In the genomic region with DNA sequence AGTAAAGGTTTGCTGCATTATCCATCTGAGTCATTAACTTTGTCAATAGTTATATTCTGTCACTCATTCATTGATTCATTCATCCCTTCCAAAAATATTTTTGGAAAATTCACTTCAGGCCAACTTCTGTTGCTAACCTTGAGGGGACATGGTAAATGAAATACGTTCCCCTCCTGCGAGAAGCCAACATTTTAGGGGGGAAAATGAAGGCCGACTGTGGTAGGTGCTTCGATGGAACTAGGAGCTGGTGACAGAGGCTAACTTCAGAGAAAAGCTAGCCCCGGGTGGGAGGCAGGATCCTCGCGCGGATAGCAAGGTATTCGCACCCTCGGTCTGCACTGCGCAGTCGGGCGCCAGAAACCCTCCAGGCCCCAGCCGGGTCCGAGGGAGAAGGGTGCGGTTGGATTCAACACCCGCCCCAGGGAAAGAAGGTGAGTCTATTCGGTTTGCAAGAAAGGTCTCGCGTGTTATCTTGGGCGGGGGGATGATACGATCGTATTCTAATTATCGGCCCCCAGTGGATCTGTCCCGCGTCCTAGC, we compare ENCODE assay signal across 8 cellular contexts. TPM values are rescaled to one million over a fixed set of nuclear protein-coding genes. Genes with fewer than 3 reads are reported as not detected.
A peak's percentile ranks its signal among the peaks of the same experiment; 100 is the strongest.
DNase-seq lines count a peak whose midpoint lies in the region; ATAC-seq and TF ChIP-seq lines count a peak whose summit lies in the region.

No MANE protein-coding gene starts in this region.

- H3K9ac ChIP-seq in NT2/D1 (ENCODE audit: insufficient read length, low read depth) (peak overlapping the region; percentile 98), endodermal cell (ENCODE audit: extremely low read depth, low read length, poor library complexity, severe bottlenecking) (peak overlapping the region; percentile 67)

- H3K4me3 ChIP-seq in H7 (ENCODE audit: insufficient read depth, low read depth, low read length), result peak overlapping the region; percentile 74
- peak overlapping the region; percentile 94 for H3K4me3 ChIP-seq in NT2/D1 (ENCODE audit: insufficient read length, low read depth)
- H3K4me3 ChIP-seq in endodermal cell (ENCODE audit: low read length), result peak overlapping the region; percentile 97

- WGBS in endodermal cell (ENCODE audit: insufficient coverage in 1 of 2, insufficient read length in 1 of 2), 2 experiments, result 37 to 42% methylated on average over 19 to 26 of the region's 26 CpGs

- TF ChIP-seq CTCF in endodermal cell (conservative IDR thresholded peaks at IDR 0.05), result no peak

- peak overlapping the region; percentile 86 for H3K4me3 Mint-ChIP-seq in endodermal cell
- H3K4me3 Mint-ChIP-seq in natural killer cell treated with Interleukin-12 subunit alpha and Interleukin-12 subunit beta and Interleukin-15 and Interleukin-18, amount 100 ng/mL, for 72 hours, result peak overlapping the region; percentile 98

- H3K4me1 ChIP-seq in NT2/D1 (ENCODE audit: insufficient read depth, insufficient read length) (no peaks in the 10 kb centered on the region), endodermal cell (ENCODE audit: control insufficient read depth, insufficient read depth, low read length) (no peaks in the 10 kb centered on the region)

- peaks cover 10% of the 10 kb centered on the region for H3K4me1 Mint-ChIP-seq in endodermal cell
- peaks cover 23 to 26% of the 10 kb centered on the region in 2 donors for H3K4me1 Mint-ChIP-seq in natural killer cell treated with Interleukin-12 subunit alpha and Interleukin-12 subunit beta and Interleukin-15 and Interleukin-18, amount 100 ng/mL, for 72 hours (ENCODE audit: low read depth in 2 of 2)

- DNase-seq in GM03348 (ENCODE audit: low spot score), result peak; percentile 38
- DNase-seq in H7, result peak; percentile 50
- no peak for DNase-seq in NT2/D1 (ENCODE audit: low read depth, low spot score)
- no peak for DNase-seq in endodermal cell
- DNase-seq in natural killer cell treated with Interleukin-12 subunit alpha and Interleukin-12 subunit beta and Interleukin-15 and Interleukin-18, amount 100 ng/mL, for 72 hours (ENCODE audit: low spot score), result no peak
- no peak for DNase-seq in SW480 (ENCODE audit: low spot score)
- DNase-seq in Kasumi-1 (lab: John Stamatoyannopoulos, UW), result no peak

- H3K27me3 ChIP-seq in H7 (ENCODE audit: control insufficient read depth, insufficient read depth, low read length), result peaks cover 2% of the 10 kb centered on the region; the same call in 1 of the 2 replicates
- H3K27me3 ChIP-seq in NT2/D1 (ENCODE audit: insufficient read depth, insufficient read length), result peaks cover 6% of the 10 kb centered on the region
- H3K27me3 ChIP-seq in endodermal cell (ENCODE audit: control insufficient read depth, insufficient read depth, low read length, poor library complexity, severe bottlenecking), result no peaks in the 10 kb centered on the region

- peaks cover 2% of the 10 kb centered on the region for H3K27me3 Mint-ChIP-seq in endodermal cell (ENCODE audit: insufficient read depth)
- H3K27me3 Mint-ChIP-seq in natural killer cell treated with Interleukin-12 subunit alpha and Interleukin-12 subunit beta and Interleukin-15 and Interleukin-18, amount 100 ng/mL, for 72 hours, result peaks cover 8 to 11% of the 10 kb centered on the region in 2 donors

- no peaks in the 10 kb centered on the region for H3K36me3 Mint-ChIP-seq in endodermal cell (ENCODE audit: low read depth)
- no peaks in the 10 kb centered on the region for H3K36me3 Mint-ChIP-seq in natural killer cell treated with Interleukin-12 subunit alpha and Interleukin-12 subunit beta and Interleukin-15 and Interleukin-18, amount 100 ng/mL, for 72 hours

- ATAC-seq in natural killer cell treated with Interleukin-12 subunit alpha and Interleukin-12 subunit beta and Interleukin-15 and Interleukin-18, amount 100 ng/mL, for 72 hours, result no peak
- no peak for ATAC-seq in HG03378 (IDR thresholded peaks at IDR 0.05; ENCODE audit: unreplicated experiment)

- H3K27ac Mint-ChIP-seq in endodermal cell, result peak overlapping the region; percentile 95
- H3K27ac Mint-ChIP-seq in natural killer cell treated with Interleukin-12 subunit alpha and Interleukin-12 subunit beta and Interleukin-15 and Interleukin-18, amount 100 ng/mL, for 72 hours, result peak overlapping the region; percentile 85 to 92

- H3K9me3 ChIP-seq in NT2/D1 (ENCODE audit: insufficient read depth, low read length) (no peaks in the 10 kb centered on the region), endodermal cell (ENCODE audit: control insufficient read depth, low read length) (peaks cover 43% of the 10 kb centered on the region)

- H3K36me3 ChIP-seq in H7 (replicated peaks; ENCODE audit: control insufficient read depth, insufficient read depth, low read length) (no peaks in the 10 kb centered on the region), NT2/D1 (ENCODE audit: insufficient read depth, insufficient read length, low read length) (peaks cover 11% of the 10 kb centered on the region), endodermal cell (ENCODE audit: control insufficient read depth, insufficient read depth, low read length) (no peaks in the 10 kb centered on the region)

- H3K9me3 Mint-ChIP-seq in endodermal cell, result peaks cover 37% of the 10 kb centered on the region
- H3K9me3 Mint-ChIP-seq in natural killer cell treated with Interleukin-12 subunit alpha and Interleukin-12 subunit beta and Interleukin-15 and Interleukin-18, amount 100 ng/mL, for 72 hours, result peaks cover 3% of the 10 kb centered on the region

- peak overlapping the region; percentile 56 for H3K27ac ChIP-seq in endodermal cell (ENCODE audit: low read depth, low read length)

RNA-seq across cellular contexts. Expression of gene RRP15, which starts 0.6 kb away (rescaled TPM):
- total RNA-seq in H7 (2014; rRNA removed; shearing (Covaris generic)), result 15.5 and 18.6 TPM in 2 replicates
- total RNA-seq in endodermal cell, result 10 to 100 TPM; 24.9 to 27.3 TPM
- polyA plus RNA-seq in endodermal cell (2013, experiment 1 of 2), result 16.4 TPM
- polyA plus RNA-seq in endodermal cell (2013, experiment 2 of 2), result 15.0 TPM
- 10 to 100 TPM; 23.9 to 32.4 TPM for total RNA-seq in natural killer cell treated with Interleukin-12 subunit alpha and Interleukin-12 subunit beta and Interleukin-15 and Interleukin-18, amount 100 ng/mL, for 72 hours

Comparison
In these comparisons a context has a peak if more than half of its experiments do, and no peak if none do; other contexts are left out.
1. DNase-seq: peak in GM03348 (single experiment) and H7 (single experiment); none in NT2/D1 (single experiment), endodermal cell (single experiment), natural killer cell treated with Interleukin-12 subunit alpha and Interleukin-12 subunit beta and Interleukin-15 and Interleukin-18, amount 100 ng/mL, for 72 hours (single experiment), SW480 (single experiment) and Kasumi-1 (0 of 2).
2. Peak in every context shown above with its lines, with median percentiles within 50 percentile points of each other: H3K4me3 ChIP-seq.